9 cellular contexts compared by ENCODE assay signal in the genomic region with DNA sequence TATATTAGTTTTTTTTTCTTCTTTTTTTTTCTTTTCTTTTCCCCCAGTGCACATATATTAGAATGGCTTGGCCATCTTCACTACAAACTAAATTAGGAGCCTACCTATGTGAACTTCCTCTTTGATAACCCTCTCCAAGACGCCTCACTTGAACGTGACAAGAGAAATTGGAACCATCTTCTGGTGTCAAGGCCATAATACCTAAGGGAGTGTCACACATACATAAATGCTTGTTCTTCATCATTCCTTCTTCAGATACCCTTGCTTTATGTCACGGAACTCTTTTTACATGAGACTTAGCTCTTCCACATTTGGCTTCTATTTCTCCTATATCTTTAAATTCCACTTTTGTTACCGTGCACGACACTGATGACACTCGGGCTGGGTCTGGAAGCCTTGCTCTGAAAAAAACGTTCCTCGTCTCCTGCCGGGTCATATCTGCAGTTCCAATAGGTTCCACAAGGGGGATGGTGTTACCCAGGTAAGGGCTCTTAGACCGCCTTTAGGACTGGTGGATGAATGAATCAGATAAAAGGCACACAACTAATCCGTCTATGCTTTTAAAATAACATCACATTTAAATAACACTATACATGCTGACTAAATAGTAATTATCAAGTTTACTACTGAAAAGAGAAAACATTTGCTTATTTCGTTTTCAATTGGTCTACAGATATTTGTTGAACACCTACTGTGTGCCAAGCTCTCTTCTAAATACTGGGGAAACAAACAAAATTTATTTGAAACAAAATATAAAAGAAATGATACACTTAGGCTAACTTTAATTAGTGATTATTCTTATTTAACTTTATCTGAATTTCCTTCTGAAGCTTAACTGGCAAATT. TPM values are rescaled to one million over a fixed set of nuclear protein-coding genes. Genes with fewer than 3 reads are reported as not detected.
DNase-seq lines count a peak whose midpoint lies in the region; ATAC-seq and TF ChIP-seq lines count a peak whose summit lies in the region.
"Had no signal": no experiment of that assay in that cellular context is flagged by ENCODE, and none has a peak within 500 bp of the region (broad histone marks: within the 10 kb centered on the region; RNA-seq: fewer than 3 reads in every experiment).

No MANE protein-coding gene starts in this region.

- ATAC-seq in central memory CD8-positive, alpha-beta T cell (replicated peaks; ENCODE audit: extremely low read depth, poor library complexity, severe bottlenecking) = peak; percentile 60
- ATAC-seq in lung (ENCODE audit: insufficient read depth, low FRiP score) = no peak

- no peaks in the 10 kb centered on the region for H3K9me3 Mint-ChIP-seq in central memory CD8-positive, alpha-beta T cell

- H3K27me3 ChIP-seq in lung (ENCODE audit: control insufficient read depth, insufficient read depth) = no peaks in the 10 kb centered on the region

- no peak overlapping the region for H3K4me3 Mint-ChIP-seq in central memory CD8-positive, alpha-beta T cell

- H3K36me3 Mint-ChIP-seq in central memory CD8-positive, alpha-beta T cell (ENCODE audit: insufficient read depth) = no peaks in the 10 kb centered on the region

- DNase-seq in DMS 273 (lab: John Stamatoyannopoulos, UW; ENCODE audit: unreplicated experiment) = peak; percentile 86
- DNase-seq in DMS 273 treated with DMSO at 0.1 percent for 48 hours (lab: John Stamatoyannopoulos, UW) = no peak
- peak; percentile 65 for DNase-seq in NCI-H1694 (lab: John Stamatoyannopoulos, UW)
- peak in 3 of 4 experiments; percentile 10 to 19 (median 10) for DNase-seq in activated CD4-positive, CD25-positive, alpha-beta regulatory T cell (lab: John Stamatoyannopoulos, UW)
- peak; percentile 29 to 37 for DNase-seq in central memory CD8-positive, alpha-beta T cell (ENCODE audit: low spot score in 2 of 2)
- peak; percentile 52 for DNase-seq in lung (ENCODE audit: low spot score)
- peak; percentile 17 to 38 for DNase-seq in stimulated activated CD8-positive, alpha-beta memory T cell treated with anti-CD3 and anti-CD28 coated beads, Interleukin-7, amount 100 ng/mL, for 48 hours (ENCODE audit: extremely low read depth in 1 of 2, low read depth in 1 of 2)

- H3K27ac Mint-ChIP-seq in central memory CD8-positive, alpha-beta T cell (ENCODE audit: low read depth) = no peak overlapping the region

- H3K4me1 Mint-ChIP-seq in central memory CD8-positive, alpha-beta T cell = peaks cover 6% of the 10 kb centered on the region

- CTCF ChIA-PET in HEK293 (lab: Yijun Ruan, JAX) = interaction anchor here (0.6 to 3.1 kb wide), 22 partner anchors 9 to 1023 kb away, joined by 3 to 16 read pairs (median 4); no protein-coding TSS in a partner anchor

- H3K36me3 ChIP-seq in HEK293 (ENCODE audit: control insufficient read depth in 2 of 2, insufficient read depth in 1 of 2, low read length in 2 of 2) (no peaks in the 10 kb centered on the region), lung (ENCODE audit: control insufficient read depth in 2 of 2, insufficient read depth in 2 of 2, low read length in 2 of 2) (no peaks in the 10 kb centered on the region)
- H3K36me3 ChIP-seq: BLaER1 had no signal

- H3K4me3 ChIP-seq in HEK293 (ENCODE audit: low read depth, low read length) = no peak overlapping the region
- H3K4me3 ChIP-seq in lung = no peak overlapping the region
- H3K4me3 ChIP-seq: BLaER1 had no signal

- POLR2A ChIA-PET in HEK293 (lab: Yijun Ruan, JAX) = interaction anchor here (1.2 kb wide), 1 partner anchor 93 kb away, joined by 4 read pairs; the partner anchor contains the start of genes KIF4A and PDZD11

- no peaks in the 10 kb centered on the region for H3K27me3 Mint-ChIP-seq in central memory CD8-positive, alpha-beta T cell

- H3K4me1 ChIP-seq in HEK293 (ENCODE audit: control insufficient read depth, insufficient read depth, low read length) (no peaks in the 10 kb centered on the region), lung (ENCODE audit: control insufficient read depth in 2 of 2, insufficient read depth in 2 of 2, low read length in 2 of 2) (no peaks in the 10 kb centered on the region)
- H3K4me1 ChIP-seq: BLaER1 had no signal

- 13 to 14% methylated on average over 12 of the region's 12 CpGs for WGBS in lung, 2 donors

- H3K27ac ChIP-seq in HEK293 (ENCODE audit: extremely low read depth, low read depth, low read length) (no peak overlapping the region), lung (ENCODE audit: low read depth in 1 of 2, low read length in 1 of 2) (no peak overlapping the region)
- H3K27ac ChIP-seq: BLaER1 had no signal

- no peak for TF ChIP-seq CTCF in HEK293 (tag by site-specific recombination; IDR thresholded peaks at IDR 0.05)
- peak; percentile 33 for TF ChIP-seq CTCF in lung (IDR thresholded peaks at IDR 0.05; ENCODE audit: control extremely low read depth, extremely low read depth)

- H3K9me3 ChIP-seq in HEK293 (ENCODE audit: control insufficient read depth, insufficient read depth, low read depth, low read length) = no peaks in the 10 kb centered on the region
- no peaks in the 10 kb centered on the region for H3K9me3 ChIP-seq in lung (ENCODE audit: control insufficient read depth in 2 of 2, insufficient read depth in 1 of 2, low read length in 1 of 2)

TF ChIP-seq in HEK293, 187 proteins besides CTCF, POLR2A, EP300 and RAD21:
- peak; percentile 48 for TF ChIP-seq ZNF654 (tag by site-specific recombination; IDR thresholded peaks at IDR 0.05; ENCODE audit: low read depth)
- no peak for TF ChIP-seq ZNF335 (tag by site-specific recombination; conservative IDR thresholded peaks at IDR 0.05)
- TF ChIP-seq KLF9 (tag by site-specific recombination; IDR thresholded peaks at IDR 0.05; ENCODE audit: low read depth) = no peak
- TF ChIP-seq ZNF664 (tag by site-specific recombination; IDR thresholded peaks at IDR 0.05) = peak; percentile 56; the same call in 1 of the 2 replicates
- TF ChIP-seq ZFP3 (tag by site-specific recombination; IDR thresholded peaks at IDR 0.05; ENCODE audit: low read depth) = no peak
- TF ChIP-seq, protein P1, sequence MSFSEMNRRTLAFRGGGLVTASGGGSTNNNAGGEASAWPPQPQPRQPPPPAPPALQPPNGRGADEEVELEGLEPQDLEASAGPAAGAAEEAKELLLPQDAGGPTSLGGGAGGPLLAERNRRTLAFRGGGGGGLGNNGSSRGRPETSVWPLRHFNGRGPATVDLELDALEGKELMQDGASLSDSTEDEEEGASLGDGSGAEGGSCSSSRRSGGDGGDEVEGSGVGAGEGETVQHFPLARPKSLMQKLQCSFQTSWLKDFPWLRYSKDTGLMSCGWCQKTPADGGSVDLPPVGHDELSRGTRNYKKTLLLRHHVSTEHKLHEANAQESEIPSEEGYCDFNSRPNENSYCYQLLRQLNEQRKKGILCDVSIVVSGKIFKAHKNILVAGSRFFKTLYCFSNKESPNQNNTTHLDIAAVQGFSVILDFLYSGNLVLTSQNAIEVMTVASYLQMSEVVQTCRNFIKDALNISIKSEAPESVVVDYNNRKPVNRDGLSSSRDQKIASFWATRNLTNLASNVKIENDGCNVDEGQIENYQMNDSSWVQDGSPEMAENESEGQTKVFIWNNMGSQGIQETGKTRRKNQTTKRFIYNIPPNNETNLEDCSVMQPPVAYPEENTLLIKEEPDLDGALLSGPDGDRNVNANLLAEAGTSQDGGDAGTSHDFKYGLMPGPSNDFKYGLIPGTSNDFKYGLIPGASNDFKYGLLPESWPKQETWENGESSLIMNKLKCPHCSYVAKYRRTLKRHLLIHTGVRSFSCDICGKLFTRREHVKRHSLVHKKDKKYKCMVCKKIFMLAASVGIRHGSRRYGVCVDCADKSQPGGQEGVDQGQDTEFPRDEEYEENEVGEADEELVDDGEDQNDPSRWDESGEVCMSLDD (tag by site-specific recombination; IDR thresholded peaks at IDR 0.05) = no peak
- no peak for TF ChIP-seq ZNF510 (tag by site-specific recombination; IDR thresholded peaks at IDR 0.05; ENCODE audit: insufficient replicate concordance)
- no peak for TF ChIP-seq RBAK (tag by site-specific recombination; IDR thresholded peaks at IDR 0.05)
- no peak for TF ChIP-seq ZNF514 (tag by site-specific recombination; IDR thresholded peaks at IDR 0.05)
- TF ChIP-seq KLF7 (tag by site-specific recombination; IDR thresholded peaks at IDR 0.05; ENCODE audit: borderline replicate concordance) = no peak
- no peak for TF ChIP-seq SETDB1 (IDR thresholded peaks at IDR 0.05; ENCODE audit: insufficient read length, low read length)

RNA-seq across cellular contexts. Expression of gene DGAT2L6, which starts 19.9 kb away (rescaled TPM):
- total RNA-seq in lung = not detected
- not detected for polyA plus RNA-seq in lung

RNA-seq across cellular contexts. Expression of gene AWAT1, which starts 37.3 kb away (rescaled TPM):
- not detected for total RNA-seq in lung
- polyA plus RNA-seq in lung = not detected
